ENCODE assay signal across 36 cellular contexts in genomic region chr5:177080265-177080664, GRCh38.
"Had no signal": no experiment of that assay in that cellular context is flagged by ENCODE, and none has a peak within 500 bp of the region (broad histone marks: within the 10 kb centered on the region; RNA-seq: fewer than 3 reads in every experiment).

No MANE protein-coding gene starts in this region.

- H3K27me3 ChIP-seq: MG63 had no signal

- H3K9me3 ChIP-seq: MG63 had no signal

- H3K4me3 ChIP-seq: MG63 had no signal

- DNase-seq: Kasumi-1, MG63, MM.1S, MV-4-11, NCI-H1048, NCI-H1092, NCI-H1092 treated with DMSO at 0.1 percent for 48 hours, NCI-H1105, NCI-H1105 treated with DMSO at 0.1 percent for 48 hours, NCI-H1417, NCI-H1417 treated with DMSO at 0.1 percent for 48 hours, NCI-H1436, NCI-H1436 treated with DMSO at 0.1 percent for 48 hours, NCI-H146, NCI-H1694, NCI-H1694 treated with DMSO at 0.1 percent for 48 hours, NCI-H187, NCI-H187 treated with DMSO at 0.1 percent for 48 hours, NCI-H1930, NCI-H2029, NCI-H2029 treated with DMSO at 0.1 percent for 48 hours, NCI-H2081, NCI-H2081 treated with DMSO at 0.1 percent for 48 hours, NCI-H2107, NCI-H2171, NCI-H2171 treated with DMSO at 0.1 percent for 48 hours, NCI-H2227 treated with DMSO at 0.1 percent for 48 hours, NCI-H226, NCI-H345, NCI-H446, NCI-H446 treated with DMSO at 0.1 percent for 48 hours, NCI-H510A, NCI-H510A treated with DMSO at 0.1 percent for 48 hours, NCI-H524, NCI-H524 treated with DMSO at 0.1 percent for 48 hours, NCI-H526 had no signal
